In genomic region chr13:100581030-100581429, GRCh38 we compare ENCODE assay signal across 19 cellular contexts. TPM values are rescaled to one million over a fixed set of nuclear protein-coding genes. Genes with fewer than 3 reads are reported as not detected.
DNase-seq lines count a peak whose midpoint lies in the region; ATAC-seq, FAIRE-seq and TF ChIP-seq lines count a peak whose summit lies in the region.
"Had no signal": no experiment of that assay in that cellular context is flagged by ENCODE, and none has a peak within 500 bp of the region (broad histone marks: within the 10 kb centered on the region; RNA-seq: fewer than 3 reads in every experiment).

No MANE protein-coding gene starts in this region.

- no peak for TF ChIP-seq CTCF in keratinocyte (optimal IDR thresholded peaks at IDR 0.05 in 1 of 3, IDR thresholded peaks at IDR 0.05 in 1 of 3, conservative IDR thresholded peaks at IDR 0.05 in 1 of 3; ENCODE audit: extremely low read depth in 1 of 3, insufficient read depth in 2 of 3, low read length in 3 of 3)

- H3K27ac ChIP-seq in keratinocyte (ENCODE audit: control insufficient read depth, insufficient read depth, low read length): no peak overlapping the region
- H3K27ac ChIP-seq: 22Rv1 had no signal

- no peaks in the 10 kb centered on the region for H3K27me3 Mint-ChIP-seq in T-helper 1 cell treated with Interleukin-12 subunit alpha and Interleukin-12 subunit beta and Interleukin-4 antibody, amounts not matched to agents 30 μg/mL and 1 μg/mL, for 36 hours (ENCODE audit: low read depth)
- H3K27me3 Mint-ChIP-seq in activated naive CD8-positive, alpha-beta T cell treated with anti-CD3 and anti-CD28 coated beads, Interleukin-2, amount 10 ng/mL, durations not matched to agents 7 days and 5 days: no peaks in the 10 kb centered on the region
- H3K27me3 Mint-ChIP-seq in activated naive CD8-positive, alpha-beta T cell treated with anti-CD3 and anti-CD28 coated beads, Interleukin-2, amount 50 U/mL, for 24 hours: no peaks in the 10 kb centered on the region

- dilution Hi-C loops in keratinocyte (cut with MboI; ENCODE audit: extremely low pct_ligation_motif_present, low sequenced_read_pairs): no loop called here

- no peaks in the 10 kb centered on the region for H3K27me3 ChIP-seq in keratinocyte (ENCODE audit: control insufficient read depth, extremely low read depth, insufficient read depth, low read length)

- peak overlapping the region; percentile 58 for H3K27ac Mint-ChIP-seq in T-helper 1 cell treated with Interleukin-12 subunit alpha and Interleukin-12 subunit beta and Interleukin-4 antibody, amounts not matched to agents 30 μg/mL and 1 μg/mL, for 36 hours
- H3K27ac Mint-ChIP-seq in activated naive CD8-positive, alpha-beta T cell treated with anti-CD3 and anti-CD28 coated beads, Interleukin-2, amount 10 ng/mL, durations not matched to agents 7 days and 5 days: peak overlapping the region; percentile 77
- no peak overlapping the region for H3K27ac Mint-ChIP-seq in activated naive CD8-positive, alpha-beta T cell treated with anti-CD3 and anti-CD28 coated beads, Interleukin-2, amount 50 U/mL, for 24 hours
- H3K27ac Mint-ChIP-seq: CD14-positive monocyte; CD8-positive, alpha-beta T cell; H9 had no signal

- peaks cover 9% of the 10 kb centered on the region for H3K9me3 Mint-ChIP-seq in T-helper 1 cell treated with Interleukin-12 subunit alpha and Interleukin-12 subunit beta and Interleukin-4 antibody, amounts not matched to agents 30 μg/mL and 1 μg/mL, for 36 hours
- peaks cover 3% of the 10 kb centered on the region for H3K9me3 Mint-ChIP-seq in activated naive CD8-positive, alpha-beta T cell treated with anti-CD3 and anti-CD28 coated beads, Interleukin-2, amount 10 ng/mL, durations not matched to agents 7 days and 5 days
- H3K9me3 Mint-ChIP-seq in activated naive CD8-positive, alpha-beta T cell treated with anti-CD3 and anti-CD28 coated beads, Interleukin-2, amount 50 U/mL, for 24 hours: no peaks in the 10 kb centered on the region
- H3K9me3 Mint-ChIP-seq: CD8-positive, alpha-beta T cell had no signal

- DNase-seq in T-helper 1 cell (no peak), keratinocyte (ENCODE audit: low read depth, low spot score) (no peak), RPMI8226 (no peak)
- DNase-seq in activated naive CD8-positive, alpha-beta T cell treated with anti-CD3 and anti-CD28 coated beads, Interleukin-2, amount 10 ng/mL, durations not matched to agents 7 days and 5 days: no peak
- no peak for DNase-seq in activated naive CD8-positive, alpha-beta T cell treated with anti-CD3 and anti-CD28 coated beads, Interleukin-2, amount 50 U/mL, for 24 hours
- DNase-seq: CD8-positive, alpha-beta T cell; COR-L47; DMS153; DMS79 treated with DMSO at 0.1 percent for 48 hours; EL; GOT3; H9 had no signal

- no peak overlapping the region for H2AFZ ChIP-seq in keratinocyte (ENCODE audit: control insufficient read depth, low read length)

- H3K36me3 ChIP-seq in keratinocyte (ENCODE audit: control insufficient read depth in 2 of 2, extremely low read depth in 1 of 2, insufficient read depth in 2 of 2, low read length in 2 of 2): peaks cover 0 to 5% of the 10 kb centered on the region in 2 experiments

- no peak overlapping the region for H3K4me3 ChIP-seq in keratinocyte (ENCODE audit: control insufficient read depth in 2 of 3, extremely low read depth in 1 of 3, insufficient read depth in 2 of 3, low read depth in 1 of 3, low read length in 3 of 3)

- FAIRE-seq in keratinocyte (lab: Jason Lieb, UNC): peak; percentile 29
- FAIRE-seq: D721Med, G401.6, GM12891 had no signal

- ATAC-seq in activated naive CD8-positive, alpha-beta T cell treated with anti-CD3 and anti-CD28 coated beads, Interleukin-2, amount 10 ng/mL, durations not matched to agents 7 days and 5 days (ENCODE audit: low read depth): no peak
- ATAC-seq in activated naive CD8-positive, alpha-beta T cell treated with anti-CD3 and anti-CD28 coated beads, Interleukin-2, amount 50 U/mL, for 24 hours: no peak
- ATAC-seq in GM21447 (IDR thresholded peaks at IDR 0.05; ENCODE audit: unreplicated experiment): no peak

- H3K79me2 ChIP-seq in keratinocyte (ENCODE audit: control insufficient read depth, insufficient read depth, low read length): no peaks in the 10 kb centered on the region

- H3K4me3 Mint-ChIP-seq in T-helper 1 cell treated with Interleukin-12 subunit alpha and Interleukin-12 subunit beta and Interleukin-4 antibody, amounts not matched to agents 30 μg/mL and 1 μg/mL, for 36 hours: no peak overlapping the region
- peak overlapping the region; percentile 68 for H3K4me3 Mint-ChIP-seq in activated naive CD8-positive, alpha-beta T cell treated with anti-CD3 and anti-CD28 coated beads, Interleukin-2, amount 10 ng/mL, durations not matched to agents 7 days and 5 days
- H3K4me3 Mint-ChIP-seq in activated naive CD8-positive, alpha-beta T cell treated with anti-CD3 and anti-CD28 coated beads, Interleukin-2, amount 50 U/mL, for 24 hours: no peak overlapping the region
- H3K4me3 Mint-ChIP-seq: CD14-positive monocyte; CD8-positive, alpha-beta T cell; H9 had no signal

- H4K20me1 ChIP-seq in keratinocyte (ENCODE audit: control insufficient read depth, extremely low read depth, insufficient read depth, low read length): no peaks in the 10 kb centered on the region

- no peaks in the 10 kb centered on the region for H3K9me1 ChIP-seq in keratinocyte (ENCODE audit: control insufficient read depth, extremely low read depth, insufficient read depth, low read length)

- H3K4me2 ChIP-seq in keratinocyte (ENCODE audit: control insufficient read depth, extremely low read depth, insufficient read depth, low read depth, low read length): no peak overlapping the region

- no peaks in the 10 kb centered on the region for H3K9me3 ChIP-seq in keratinocyte (ENCODE audit: control insufficient read depth, low read depth, low read length)

- H3K4me1 ChIP-seq in keratinocyte (ENCODE audit: control insufficient read depth, extremely low read depth, insufficient read depth, low read length): no peaks in the 10 kb centered on the region

- H3K4me1 Mint-ChIP-seq in T-helper 1 cell treated with Interleukin-12 subunit alpha and Interleukin-12 subunit beta and Interleukin-4 antibody, amounts not matched to agents 30 μg/mL and 1 μg/mL, for 36 hours (ENCODE audit: low read depth): peaks cover 35% of the 10 kb centered on the region
- peaks cover 45% of the 10 kb centered on the region for H3K4me1 Mint-ChIP-seq in activated naive CD8-positive, alpha-beta T cell treated with anti-CD3 and anti-CD28 coated beads, Interleukin-2, amount 10 ng/mL, durations not matched to agents 7 days and 5 days
- H3K4me1 Mint-ChIP-seq in activated naive CD8-positive, alpha-beta T cell treated with anti-CD3 and anti-CD28 coated beads, Interleukin-2, amount 50 U/mL, for 24 hours: peaks cover 28% of the 10 kb centered on the region

- H3K9ac ChIP-seq in keratinocyte (ENCODE audit: control insufficient read depth, extremely low read depth, insufficient read depth, low read length): no peak overlapping the region

- POLR2A ChIA-PET in activated naive CD8-positive, alpha-beta T cell treated with anti-CD3 and anti-CD28 coated beads, Interleukin-2, amount 10 ng/mL, durations not matched to agents 7 days and 5 days (lab: Charles Lee): interaction anchor here (0.6 kb wide), 1 partner anchor 1077 kb away, joined by 4 read pairs; no protein-coding TSS in a partner anchor

- peaks cover 26% of the 10 kb centered on the region for H3K36me3 Mint-ChIP-seq in T-helper 1 cell treated with Interleukin-12 subunit alpha and Interleukin-12 subunit beta and Interleukin-4 antibody, amounts not matched to agents 30 μg/mL and 1 μg/mL, for 36 hours (ENCODE audit: low read depth)
- H3K36me3 Mint-ChIP-seq in activated naive CD8-positive, alpha-beta T cell treated with anti-CD3 and anti-CD28 coated beads, Interleukin-2, amount 10 ng/mL, durations not matched to agents 7 days and 5 days: peaks cover 30% of the 10 kb centered on the region
- peaks cover 2% of the 10 kb centered on the region for H3K36me3 Mint-ChIP-seq in activated naive CD8-positive, alpha-beta T cell treated with anti-CD3 and anti-CD28 coated beads, Interleukin-2, amount 50 U/mL, for 24 hours (ENCODE audit: low read depth)

RNA-seq across cellular contexts. Expression of gene GGACT, which starts 7.6 kb away (rescaled TPM):
- total RNA-seq in activated naive CD8-positive, alpha-beta T cell treated with anti-CD3 and anti-CD28 coated beads, Interleukin-2, amount 10 ng/mL, durations not matched to agents 7 days and 5 days: 1 to 10 TPM; 3.1 to 4.1 TPM
- 5.6 to 8.2 TPM (median 6.2 TPM) in 3 replicates for polyA plus RNA-seq in keratinocyte
- 3.1 TPM for polyA plus RNA-seq in keratinocyte (2011; ENCODE audit: low read depth)
- 7.8 and 8.4 TPM in 2 replicates for polyA plus RNA-seq in keratinocyte (2011; cell fraction: cytosol; rRNA removed)
- polyA plus RNA-seq in keratinocyte (2011; cell fraction: nucleus; rRNA removed): 4.0 and 5.1 TPM in 2 replicates
- 6.5 and 9.3 TPM in 2 replicates for polyA plus RNA-seq in keratinocyte (2012; ENCODE audit: low replicate concordance)
- polyA minus RNA-seq in keratinocyte: 0.85 to 3.7 TPM (median 2.7 TPM) in 3 replicates
- polyA minus RNA-seq in keratinocyte (2011; cell fraction: cytosol; rRNA and poly(A)+ RNA removed): 4.6 TPM
- 4.4 and 5.5 TPM in 2 replicates for polyA minus RNA-seq in keratinocyte (2011; cell fraction: nucleus; rRNA and poly(A)+ RNA removed)
